Comparison of ENCODE assay signal across 8 cellular contexts in the genomic region with DNA sequence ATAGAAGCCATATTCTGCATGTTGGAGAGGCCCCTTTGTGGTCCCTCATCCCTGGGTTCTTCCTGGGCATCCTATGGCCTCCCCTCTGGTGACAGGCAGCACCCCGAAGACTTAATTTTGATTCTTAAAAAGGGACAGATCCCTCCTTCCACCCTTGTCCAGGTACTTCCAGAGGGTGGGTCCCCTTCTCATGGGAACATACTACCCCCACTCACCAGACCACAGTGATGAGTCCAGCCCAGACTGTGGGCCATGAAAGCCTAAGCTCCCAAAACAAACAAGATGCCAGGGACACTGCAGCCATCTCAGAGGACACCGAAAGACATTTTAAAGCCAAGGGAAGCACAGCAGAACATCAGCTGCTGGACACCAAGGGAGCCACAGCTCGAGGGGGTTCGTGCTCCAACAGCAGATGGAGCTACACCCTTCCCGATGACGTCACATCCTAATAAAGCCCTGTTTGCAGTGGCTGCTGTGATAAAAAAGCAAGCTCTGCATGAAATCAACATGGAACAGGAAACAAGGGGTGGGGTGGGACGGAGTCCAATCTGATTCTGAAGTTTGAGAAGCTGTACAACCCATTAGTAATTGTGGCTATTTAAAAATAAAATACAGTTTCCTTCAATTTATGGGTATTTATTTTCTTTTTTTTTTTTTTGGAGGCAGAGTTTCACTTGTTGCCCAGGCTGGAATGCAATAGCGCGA. TPM values are rescaled to one million over a fixed set of nuclear protein-coding genes. Genes with fewer than 3 reads are reported as not detected.
DNase-seq lines count a peak whose midpoint lies in the region; ATAC-seq and TF ChIP-seq lines count a peak whose summit lies in the region.

No MANE protein-coding gene starts in this region.

- no peaks in the 10 kb centered on the region for H3K27me3 Mint-ChIP-seq in CD4-positive, CD25-positive, alpha-beta regulatory T cell
- no peaks in the 10 kb centered on the region for H3K27me3 Mint-ChIP-seq in T-helper 17 cell
- no peaks in the 10 kb centered on the region for H3K27me3 Mint-ChIP-seq in type B pancreatic cell
- no peaks in the 10 kb centered on the region for H3K27me3 Mint-ChIP-seq in activated T-helper 1 cell treated with anti-CD3 and anti-CD28 coated beads, Interleukin-12 subunit alpha, Interleukin-12 subunit beta, Interleukin-2, Interleukin-4 antibody, amounts not matched to agents 30 ng/mL and 10 ng/mL and 1 ng/mL, durations not matched to agents 14 hours and 24 hours and 36 hours (ENCODE audit: insufficient read depth)

- H3K27ac Mint-ChIP-seq in CD4-positive, CD25-positive, alpha-beta regulatory T cell: peak overlapping the region; percentile 34 to 94 (median 93)
- peak overlapping the region; percentile 89 for H3K27ac Mint-ChIP-seq in T-helper 17 cell
- H3K27ac Mint-ChIP-seq in type B pancreatic cell: peak overlapping the region; percentile 97
- no peak overlapping the region for H3K27ac Mint-ChIP-seq in activated T-helper 1 cell treated with anti-CD3 and anti-CD28 coated beads, Interleukin-12 subunit alpha, Interleukin-12 subunit beta, Interleukin-2, Interleukin-4 antibody, amounts not matched to agents 30 ng/mL and 10 ng/mL and 1 ng/mL, durations not matched to agents 14 hours and 24 hours and 36 hours

- intact Hi-C loops in activated T-helper 1 cell treated with anti-CD3 and anti-CD28 coated beads, Interleukin-12 subunit alpha, Interleukin-12 subunit beta, Interleukin-2, Interleukin-4 antibody, amounts not matched to agents 30 ng/mL and 10 ng/mL and 1 ng/mL, durations not matched to agents 14 hours and 24 hours and 36 hours (cut with micrococcal nuclease): no loop called here

- peak overlapping the region; percentile 48 for H3K27ac ChIP-seq in CD4-positive, CD25-positive, alpha-beta regulatory T cell (ENCODE audit: insufficient read depth, low read length, poor library complexity, severe bottlenecking)
- peak overlapping the region; percentile 37 for H3K27ac ChIP-seq in effector memory CD4-positive, alpha-beta T cell (ENCODE audit: insufficient read depth, low read length, poor library complexity, severe bottlenecking)

- H3K27me3 ChIP-seq in CD4-positive, CD25-positive, alpha-beta regulatory T cell (ENCODE audit: control insufficient read depth, insufficient read depth, low read length): no peaks in the 10 kb centered on the region
- H3K27me3 ChIP-seq in effector memory CD4-positive, alpha-beta T cell (replicated peaks; ENCODE audit: control insufficient read depth, insufficient read depth, low read length, poor library complexity, severe bottlenecking): no peaks in the 10 kb centered on the region

- H3K4me3 Mint-ChIP-seq in CD4-positive, CD25-positive, alpha-beta regulatory T cell: peak overlapping the region; percentile 62 to 86 (median 67)
- H3K4me3 Mint-ChIP-seq in T-helper 17 cell: peak overlapping the region; percentile 78
- H3K4me3 Mint-ChIP-seq in type B pancreatic cell: peak overlapping the region; percentile 14
- H3K4me3 Mint-ChIP-seq in activated T-helper 1 cell treated with anti-CD3 and anti-CD28 coated beads, Interleukin-12 subunit alpha, Interleukin-12 subunit beta, Interleukin-2, Interleukin-4 antibody, amounts not matched to agents 30 ng/mL and 10 ng/mL and 1 ng/mL, durations not matched to agents 14 hours and 24 hours and 36 hours: no peak overlapping the region

- peak; percentile 27 to 75 (median 44) for DNase-seq in CD4-positive, CD25-positive, alpha-beta regulatory T cell
- DNase-seq in HUDEP-2 (lab: John Stamatoyannopoulos, UW; ENCODE audit: unreplicated experiment in 76 of 76) (peak in 69 of 76 experiments; percentile 7 to 79 (median 50)), T-helper 17 cell (peak in 1 of 3 donors; percentile 14), medulla oblongata (ENCODE audit: extremely low spot score) (peak; percentile 76), type B pancreatic cell (ENCODE audit: extremely low spot score, unreplicated experiment) (no peak)
- peak; percentile 5 to 41 (median 19) for DNase-seq in effector memory CD4-positive, alpha-beta T cell
- no peak for DNase-seq in activated T-helper 1 cell treated with anti-CD3 and anti-CD28 coated beads, Interleukin-12 subunit alpha, Interleukin-12 subunit beta, Interleukin-2, Interleukin-4 antibody, amounts not matched to agents 30 ng/mL and 10 ng/mL and 1 ng/mL, durations not matched to agents 14 hours and 24 hours and 36 hours (ENCODE audit: low spot score)
- no peak for DNase-seq in activated T-cell treated with anti-CD3 and anti-CD28 coated beads, Interleukin-2, amount 50 U/mL, for 48 hours

- H3K4me1 ChIP-seq in CD4-positive, CD25-positive, alpha-beta regulatory T cell (ENCODE audit: control insufficient read depth, insufficient read depth, low read length, poor library complexity, severe bottlenecking): peaks cover 76% of the 10 kb centered on the region
- peaks cover 28% of the 10 kb centered on the region for H3K4me1 ChIP-seq in effector memory CD4-positive, alpha-beta T cell (ENCODE audit: control insufficient read depth, insufficient read depth, low read length, poor library complexity, severe bottlenecking)

- H3K4me3 ChIP-seq in CD4-positive, CD25-positive, alpha-beta regulatory T cell (ENCODE audit: low read depth, low read length): peak overlapping the region; percentile 49
- peak overlapping the region; percentile 30 for H3K4me3 ChIP-seq in effector memory CD4-positive, alpha-beta T cell (ENCODE audit: insufficient read depth, low read depth, low read length, poor library complexity, severe bottlenecking)

- no peaks in the 10 kb centered on the region for H3K9me3 Mint-ChIP-seq in CD4-positive, CD25-positive, alpha-beta regulatory T cell
- no peaks in the 10 kb centered on the region for H3K9me3 Mint-ChIP-seq in type B pancreatic cell
- no peaks in the 10 kb centered on the region for H3K9me3 Mint-ChIP-seq in activated T-helper 1 cell treated with anti-CD3 and anti-CD28 coated beads, Interleukin-12 subunit alpha, Interleukin-12 subunit beta, Interleukin-2, Interleukin-4 antibody, amounts not matched to agents 30 ng/mL and 10 ng/mL and 1 ng/mL, durations not matched to agents 14 hours and 24 hours and 36 hours

- peak; percentile 18 to 40 for ATAC-seq in CD4-positive, CD25-positive, alpha-beta regulatory T cell (ENCODE audit: low read depth in 2 of 2)
- ATAC-seq in T-helper 17 cell: peak; percentile 51

- H3K36me3 Mint-ChIP-seq in CD4-positive, CD25-positive, alpha-beta regulatory T cell: peaks cover 5% of the 10 kb centered on the region
- H3K36me3 Mint-ChIP-seq in T-helper 17 cell (ENCODE audit: low read depth): no peaks in the 10 kb centered on the region
- peaks cover 11% of the 10 kb centered on the region for H3K36me3 Mint-ChIP-seq in type B pancreatic cell
- peaks cover 14% of the 10 kb centered on the region for H3K36me3 Mint-ChIP-seq in activated T-helper 1 cell treated with anti-CD3 and anti-CD28 coated beads, Interleukin-12 subunit alpha, Interleukin-12 subunit beta, Interleukin-2, Interleukin-4 antibody, amounts not matched to agents 30 ng/mL and 10 ng/mL and 1 ng/mL, durations not matched to agents 14 hours and 24 hours and 36 hours (ENCODE audit: low read depth)

- no peak for TF ChIP-seq CTCF in type B pancreatic cell (conservative IDR thresholded peaks at IDR 0.05)

- H3K4me1 Mint-ChIP-seq in CD4-positive, CD25-positive, alpha-beta regulatory T cell: peaks cover 30 to 90% (median 61%) of the 10 kb centered on the region in 4 donors
- peaks cover 46% of the 10 kb centered on the region for H3K4me1 Mint-ChIP-seq in T-helper 17 cell
- peaks cover 40% of the 10 kb centered on the region for H3K4me1 Mint-ChIP-seq in type B pancreatic cell (ENCODE audit: unreplicated experiment)
- peaks cover 27% of the 10 kb centered on the region for H3K4me1 Mint-ChIP-seq in activated T-helper 1 cell treated with anti-CD3 and anti-CD28 coated beads, Interleukin-12 subunit alpha, Interleukin-12 subunit beta, Interleukin-2, Interleukin-4 antibody, amounts not matched to agents 30 ng/mL and 10 ng/mL and 1 ng/mL, durations not matched to agents 14 hours and 24 hours and 36 hours (ENCODE audit: low read depth)

- H3K9me3 ChIP-seq in CD4-positive, CD25-positive, alpha-beta regulatory T cell (ENCODE audit: control insufficient read depth in 2 of 2, low read length in 2 of 2): no peaks in the 10 kb centered on the region
- H3K9me3 ChIP-seq in T-helper 17 cell (ENCODE audit: control insufficient read depth, low read length, poor library complexity, severe bottlenecking): no peaks in the 10 kb centered on the region
- H3K9me3 ChIP-seq in effector memory CD4-positive, alpha-beta T cell (ENCODE audit: control insufficient read depth, low read length): no peaks in the 10 kb centered on the region

- peaks cover 11% of the 10 kb centered on the region for H3K36me3 ChIP-seq in CD4-positive, CD25-positive, alpha-beta regulatory T cell (ENCODE audit: control insufficient read depth, insufficient read depth, low read length)
- H3K36me3 ChIP-seq in effector memory CD4-positive, alpha-beta T cell (ENCODE audit: control insufficient read depth, insufficient read depth, low read length): no peaks in the 10 kb centered on the region

RNA-seq across cellular contexts. Expression of a gene that starts 32.4 kb away (rescaled TPM):
- total RNA-seq in CD4-positive, CD25-positive, alpha-beta regulatory T cell: 242 TPM
- polyA plus RNA-seq in CD4-positive, CD25-positive, alpha-beta regulatory T cell: 100 to 1,000 TPM in 2 of 4 donors, 10 to 100 TPM in 2; 47.0 to 106 (median 78.3) TPM
- total RNA-seq in T-helper 17 cell (100 to 1,000 TPM; 236 to 255 TPM), type B pancreatic cell (ENCODE audit: low replicate concordance) (279 and 297 TPM in 2 replicates)
- 382 and 398 TPM in 2 replicates for total RNA-seq in activated T-helper 1 cell treated with anti-CD3 and anti-CD28 coated beads, Interleukin-12 subunit alpha, Interleukin-12 subunit beta, Interleukin-2, Interleukin-4 antibody, amounts not matched to agents 30 ng/mL and 10 ng/mL and 1 ng/mL, durations not matched to agents 14 hours and 24 hours and 36 hours

RNA-seq across cellular contexts. Expression of a gene that starts 56.5 kb away (rescaled TPM):
- total RNA-seq in CD4-positive, CD25-positive, alpha-beta regulatory T cell: not detected
- not detected for polyA plus RNA-seq in CD4-positive, CD25-positive, alpha-beta regulatory T cell
- total RNA-seq in T-helper 17 cell (under 1 TPM; 0.35 to 0.55 TPM), type B pancreatic cell (ENCODE audit: low replicate concordance) (0.36 and 0.65 TPM in 2 replicates)
- 0.36 and 0.51 TPM in 2 replicates for total RNA-seq in activated T-helper 1 cell treated with anti-CD3 and anti-CD28 coated beads, Interleukin-12 subunit alpha, Interleukin-12 subunit beta, Interleukin-2, Interleukin-4 antibody, amounts not matched to agents 30 ng/mL and 10 ng/mL and 1 ng/mL, durations not matched to agents 14 hours and 24 hours and 36 hours

Comparison
In these comparisons a context has a peak if more than half of its experiments do, and no peak if none do; other contexts are left out.
1. DNase-seq: peak in CD4-positive, CD25-positive, alpha-beta regulatory T cell (3 of 3), HUDEP-2 (69 of 76), effector memory CD4-positive, alpha-beta T cell (3 of 3) and medulla oblongata (single experiment); none in type B pancreatic cell (single experiment), activated T-helper 1 cell treated with anti-CD3 and anti-CD28 coated beads, Interleukin-12 subunit alpha, Interleukin-12 subunit beta, Interleukin-2, Interleukin-4 antibody, amounts not matched to agents 30 ng/mL and 10 ng/mL and 1 ng/mL, durations not matched to agents 14 hours and 24 hours and 36 hours (single experiment) and activated T-cell treated with anti-CD3 and anti-CD28 coated beads, Interleukin-2, amount 50 U/mL, for 48 hours (0 of 2).